16 cellular contexts compared by ENCODE assay signal in the genomic region with DNA sequence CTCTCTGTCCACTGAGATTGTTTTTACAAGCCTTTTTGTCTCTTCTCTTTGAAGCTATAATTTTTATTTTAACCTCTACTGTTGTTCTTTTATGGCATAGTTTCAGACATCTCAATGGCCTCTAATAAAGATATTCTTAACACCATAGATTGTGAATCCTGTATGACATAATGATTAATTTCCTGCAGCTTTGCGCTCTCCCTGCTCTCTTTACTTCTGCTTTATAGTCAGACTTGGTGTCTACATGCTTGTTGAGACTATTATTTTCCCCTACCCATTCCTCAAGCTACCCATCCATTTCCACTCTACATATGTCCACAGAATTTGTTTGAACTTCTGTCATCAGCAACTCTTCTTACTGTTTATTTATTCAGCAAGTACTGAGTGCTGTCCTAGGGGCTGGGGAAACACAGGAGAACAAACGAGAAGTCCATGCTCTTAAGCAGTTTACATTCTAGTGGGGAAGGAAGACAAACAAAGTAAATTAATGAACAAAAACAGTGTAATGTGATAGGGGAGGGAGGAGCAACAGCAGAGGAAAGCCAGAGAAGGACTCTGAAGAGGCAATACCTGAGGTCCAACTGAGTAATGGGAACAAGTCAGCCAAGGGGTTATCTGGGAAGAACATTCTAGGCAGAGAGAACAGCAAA.
DNase-seq lines count a peak whose midpoint lies in the region; ATAC-seq, FAIRE-seq and TF ChIP-seq lines count a peak whose summit lies in the region.
"Had no signal": no experiment of that assay in that cellular context is flagged by ENCODE, and none has a peak within 500 bp of the region (broad histone marks: within the 10 kb centered on the region; RNA-seq: fewer than 3 reads in every experiment).

No MANE protein-coding gene starts in this region.

- in situ Hi-C loops in HepG2 (cut with HindIII; ENCODE audit: extremely low pct_ligation_motif_present, low pct_unique_long_range_greater_than_20kb), result loop anchor here (25.0 kb wide), 1 partner anchor 306 kb away; no protein-coding TSS in a partner anchor

- H3K27ac ChIP-seq in HepG2 (ENCODE audit: extremely low read length, insufficient read depth, low read length), result no peak overlapping the region

- no peak overlapping the region for H3K9ac ChIP-seq in HepG2 (ENCODE audit: insufficient read depth, low read depth, low read length)

- H3K4me1 Mint-ChIP-seq in activated CD8-positive, alpha-beta memory T cell treated with anti-CD3 and anti-CD28 coated beads, Interleukin-2, amount 10 ng/mL, durations not matched to agents 7 days and 5 days, result no peaks in the 10 kb centered on the region

- no peaks in the 10 kb centered on the region for H3K9me3 ChIP-seq in HepG2 (ENCODE audit: low read length)

- no peak overlapping the region for H3K4me3 ChIP-seq in HepG2 (replicated peaks in 1 of 3; ENCODE audit: insufficient read depth in 1 of 3, low read depth in 2 of 3, low read length in 3 of 3)

- no peaks in the 10 kb centered on the region for H3K36me3 Mint-ChIP-seq in activated CD8-positive, alpha-beta memory T cell treated with anti-CD3 and anti-CD28 coated beads, Interleukin-2, amount 10 ng/mL, durations not matched to agents 7 days and 5 days
- H3K36me3 Mint-ChIP-seq: activated naive CD8-positive, alpha-beta T cell had no signal

- no peaks in the 10 kb centered on the region for H3K79me2 ChIP-seq in HepG2 (ENCODE audit: insufficient read depth, low read length)

- DNase-seq in COLO668 (lab: John Stamatoyannopoulos, UW; ENCODE audit: unreplicated experiment) (peak; percentile 38), Kasumi-1 (lab: John Stamatoyannopoulos, UW) (peak; percentile 22 to 23), SHP77 (lab: John Stamatoyannopoulos, UW) (peak; percentile 76 to 81), HepG2 (ENCODE audit: low spot score) (peak; percentile 2), globus pallidus (ENCODE audit: low spot score) (no peak)
- DNase-seq in activated CD8-positive, alpha-beta memory T cell treated with anti-CD3 and anti-CD28 coated beads, Interleukin-2, amount 10 ng/mL, durations not matched to agents 7 days and 5 days, result no peak
- DNase-seq: Right ventricle myocardium superior; stimulated activated CD4-positive, alpha-beta T cell treated with anti-CD3 and anti-CD28 coated beads, Interleukin-2, amount 100 ng/mL, for 48 hours; stimulated activated naive CD4-positive, alpha-beta T cell treated with Interleukin-2 at 50 U/mL for 16 hours had no signal

- ATAC-seq in HepG2 (peak; percentile 49; the same call in 2 of the 3 replicates), HG03159 (IDR thresholded peaks at IDR 0.05; ENCODE audit: unreplicated experiment) (no peak), HG02623 (IDR thresholded peaks at IDR 0.05; ENCODE audit: unreplicated experiment) (no peak)
- ATAC-seq in activated CD8-positive, alpha-beta memory T cell treated with anti-CD3 and anti-CD28 coated beads, Interleukin-2, amount 10 ng/mL, durations not matched to agents 7 days and 5 days, result no peak
- ATAC-seq: HCT116 had no signal

- POLR2A ChIA-PET in HepG2 (lab: Yijun Ruan, JAX), result no interaction called here

- TF ChIP-seq EP300 in HepG2 (IDR thresholded peaks at IDR 0.05; ENCODE audit: low read depth in 2 of 2, low read length in 2 of 2) (no peak), HepG2 (CRISPR knock-in tag; IDR thresholded peaks at IDR 0.05; ENCODE audit: borderline replicate concordance) (no peak)

- H3K27me3 Mint-ChIP-seq in activated CD8-positive, alpha-beta memory T cell treated with anti-CD3 and anti-CD28 coated beads, Interleukin-2, amount 10 ng/mL, durations not matched to agents 7 days and 5 days, result no peaks in the 10 kb centered on the region

- H4K20me1 ChIP-seq in HepG2 (ENCODE audit: insufficient read depth, low read length), result no peaks in the 10 kb centered on the region

- H3K4me2 ChIP-seq in HepG2 (ENCODE audit: low read depth, low read length), result no peak overlapping the region

- intact Hi-C loops in HepG2 (cut with micrococcal nuclease; ENCODE audit: unreplicated experiment), result no loop called here

- CTCF ChIA-PET in HepG2 (lab: Yijun Ruan, JAX; ENCODE audit: low intra/inter-chr PET ratio, low total read pairs), result no interaction called here
- CTCF ChIA-PET in activated CD8-positive, alpha-beta memory T cell treated with anti-CD3 and anti-CD28 coated beads, Interleukin-2, amount 10 ng/mL, durations not matched to agents 7 days and 5 days (lab: Charles Lee), result no interaction called here

- TF ChIP-seq POLR2A in HepG2 (IDR thresholded peaks at IDR 0.05; ENCODE audit: insufficient read depth in 1 of 2, low read depth in 2 of 2, low read length in 2 of 2), result no peak

- 50% methylated on average over 2 of the region's 2 CpGs for WGBS in HepG2 (ENCODE audit: low lambda C conversion rate)

- BruUV-seq in HepG2 (replicated peaks; lab: Mats Ljungman, UMichigan), result no TSS peak

- no peak overlapping the region for H2AFZ ChIP-seq in HepG2 (ENCODE audit: low read length)

- H3K9me3 Mint-ChIP-seq in activated CD8-positive, alpha-beta memory T cell treated with anti-CD3 and anti-CD28 coated beads, Interleukin-2, amount 10 ng/mL, durations not matched to agents 7 days and 5 days (ENCODE audit: low read depth), result peaks cover 2% of the 10 kb centered on the region

- TF ChIP-seq RAD21 in HepG2 (CRISPR knock-in tag; IDR thresholded peaks at IDR 0.05), result no peak

- H3K27me3 ChIP-seq in HepG2 (ENCODE audit: control insufficient read depth in 1 of 2, insufficient read depth in 2 of 2, low read length in 2 of 2), result no peaks in the 10 kb centered on the region

- no peak overlapping the region for H3K27ac Mint-ChIP-seq in activated CD8-positive, alpha-beta memory T cell treated with anti-CD3 and anti-CD28 coated beads, Interleukin-2, amount 10 ng/mL, durations not matched to agents 7 days and 5 days
- H3K27ac Mint-ChIP-seq: activated naive CD8-positive, alpha-beta T cell had no signal

- FAIRE-seq in HepG2 (lab: Jason Lieb, UNC), result no peak
- FAIRE-seq: colon, G401.6, TTC549 had no signal

- no peaks in the 10 kb centered on the region for H3K4me1 ChIP-seq in HepG2 (ENCODE audit: insufficient read depth, low read length)

- no peaks in the 10 kb centered on the region for H3K36me3 ChIP-seq in HepG2 (replicated peaks in 1 of 2; ENCODE audit: control insufficient read depth in 1 of 2, insufficient read depth in 2 of 2, low read length in 2 of 2)

- H3K4me3 Mint-ChIP-seq in activated CD8-positive, alpha-beta memory T cell treated with anti-CD3 and anti-CD28 coated beads, Interleukin-2, amount 10 ng/mL, durations not matched to agents 7 days and 5 days, result no peak overlapping the region
- H3K4me3 Mint-ChIP-seq: activated naive CD8-positive, alpha-beta T cell had no signal

- TF ChIP-seq CTCF in HepG2 (CRISPR knock-in tag; IDR thresholded peaks at IDR 0.05), result no peak

TF ChIP-seq in HepG2, 621 proteins besides CTCF, POLR2A, EP300 and RAD21:
- TF ChIP-seq FUBP1 (CRISPR knock-in tag; IDR thresholded peaks at IDR 0.05; ENCODE audit: borderline replicate concordance) (no peak), EHMT2 (IDR thresholded peaks at IDR 0.05; ENCODE audit: borderline replicate concordance, low read depth, low read length) (no peak), IKZF1 (IDR thresholded peaks at IDR 0.05) (no peak), FOXP1 (IDR thresholded peaks at IDR 0.05) (no peak), FOXP1 (CRISPR knock-in tag; IDR thresholded peaks at IDR 0.05) (peak; percentile 21; the same call in 1 of the 2 replicates)

Comparison
In these comparisons a context has a peak if more than half of its experiments do, and no peak if none do; other contexts are left out.
1. DNase-seq: peak in COLO668 (single experiment), Kasumi-1 (2 of 2), SHP77 (2 of 2) and HepG2 (single experiment); none in activated CD8-positive, alpha-beta memory T cell treated with anti-CD3 and anti-CD28 coated beads, Interleukin-2, amount 10 ng/mL, durations not matched to agents 7 days and 5 days (single experiment) and globus pallidus (single experiment).